In the genomic region with DNA sequence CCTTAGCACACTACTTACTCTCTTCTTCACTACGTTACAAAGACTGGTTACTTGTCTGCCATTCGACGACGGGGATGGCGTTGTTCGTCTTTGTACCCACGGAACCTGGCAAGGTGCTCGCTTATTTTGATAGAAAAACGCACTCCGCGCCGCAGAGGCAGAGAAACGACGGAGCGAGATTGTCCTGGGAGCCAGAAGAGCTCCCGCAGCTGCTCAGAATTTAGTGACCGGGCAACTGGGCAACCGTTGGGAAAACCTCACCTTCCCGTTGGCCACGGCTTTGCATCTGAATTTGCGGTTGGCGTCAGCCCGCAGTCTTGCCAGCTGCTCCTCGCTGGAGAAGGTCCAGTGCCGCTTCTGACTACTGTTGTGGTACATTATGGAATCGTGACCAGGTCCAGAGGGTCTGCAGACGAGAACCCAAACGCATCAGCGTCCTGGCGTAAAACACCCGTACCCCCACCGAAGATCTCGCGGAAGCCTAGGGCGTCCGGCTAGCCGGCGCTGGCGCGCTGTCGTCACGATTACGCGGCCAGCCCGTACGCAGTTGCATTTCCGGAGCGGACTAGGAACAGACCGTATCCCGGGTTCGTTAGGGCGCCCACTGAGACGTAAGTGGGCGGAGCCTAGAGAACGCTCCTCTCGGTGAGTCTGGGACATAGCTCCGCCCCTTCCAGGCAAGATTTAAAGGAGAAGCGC, we compare ENCODE assay signal across 1 cellular context.
TF ChIP-seq lines count a peak whose summit lies in the region.

Gene CCNH, minus strand, starts transcription at position 514 of the 699 bp plus-strand sequence. Its CDS starts 136 bp downstream, at position 378.

TF ChIP-seq in GM12878, 131 proteins besides CTCF, POLR2A, EP300 and RAD21 (continued from another document and continues in another):
- TF ChIP-seq, protein P1, sequence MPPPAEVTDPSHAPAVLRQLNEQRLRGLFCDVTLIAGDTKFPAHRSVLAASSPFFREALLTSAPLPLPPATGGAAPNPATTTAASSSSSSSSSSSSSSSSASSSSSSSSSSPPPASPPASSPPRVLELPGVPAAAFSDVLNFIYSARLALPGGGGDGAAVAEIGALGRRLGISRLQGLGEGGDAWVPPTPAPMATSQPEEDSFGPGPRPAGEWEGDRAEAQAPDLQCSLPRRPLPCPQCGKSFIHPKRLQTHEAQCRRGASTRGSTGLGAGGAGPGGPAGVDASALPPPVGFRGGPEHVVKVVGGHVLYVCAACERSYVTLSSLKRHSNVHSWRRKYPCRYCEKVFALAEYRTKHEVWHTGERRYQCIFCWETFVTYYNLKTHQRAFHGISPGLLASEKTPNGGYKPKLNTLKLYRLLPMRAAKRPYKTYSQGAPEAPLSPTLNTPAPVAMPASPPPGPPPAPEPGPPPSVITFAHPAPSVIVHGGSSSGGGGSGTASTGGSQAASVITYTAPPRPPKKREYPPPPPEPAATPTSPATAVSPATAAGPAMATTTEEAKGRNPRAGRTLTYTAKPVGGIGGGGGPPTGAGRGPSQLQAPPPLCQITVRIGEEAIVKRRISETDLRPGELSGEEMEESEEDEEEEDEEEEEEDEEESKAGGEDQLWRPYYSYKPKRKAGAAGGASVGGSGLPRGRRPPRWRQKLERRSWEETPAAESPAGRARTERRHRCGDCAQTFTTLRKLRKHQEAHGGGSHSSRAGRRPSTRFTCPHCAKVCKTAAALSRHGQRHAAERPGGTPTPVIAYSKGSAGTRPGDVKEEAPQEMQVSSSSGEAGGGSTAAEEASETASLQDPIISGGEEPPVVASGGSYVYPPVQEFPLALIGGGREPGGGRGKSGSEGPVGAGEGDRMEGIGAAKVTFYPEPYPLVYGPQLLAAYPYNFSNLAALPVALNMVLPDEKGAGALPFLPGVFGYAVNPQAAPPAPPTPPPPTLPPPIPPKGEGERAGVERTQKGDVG (CRISPR knock-in tag; IDR thresholded peaks at IDR 0.05) = no peak
- TF ChIP-seq NKRF (conservative IDR thresholded peaks at IDR 0.05) = peak; percentile 78
- TF ChIP-seq SMARCA5 (IDR thresholded peaks at IDR 0.05) = peak; percentile 80; the same call in 1 of the 2 replicates
- TF ChIP-seq GATAD2B (conservative IDR thresholded peaks at IDR 0.05; ENCODE audit: low read depth) = peak; percentile 68
- no peak for TF ChIP-seq REST (IDR thresholded peaks at IDR 0.05; ENCODE audit: low read depth, low read length)
- TF ChIP-seq, protein P2, sequence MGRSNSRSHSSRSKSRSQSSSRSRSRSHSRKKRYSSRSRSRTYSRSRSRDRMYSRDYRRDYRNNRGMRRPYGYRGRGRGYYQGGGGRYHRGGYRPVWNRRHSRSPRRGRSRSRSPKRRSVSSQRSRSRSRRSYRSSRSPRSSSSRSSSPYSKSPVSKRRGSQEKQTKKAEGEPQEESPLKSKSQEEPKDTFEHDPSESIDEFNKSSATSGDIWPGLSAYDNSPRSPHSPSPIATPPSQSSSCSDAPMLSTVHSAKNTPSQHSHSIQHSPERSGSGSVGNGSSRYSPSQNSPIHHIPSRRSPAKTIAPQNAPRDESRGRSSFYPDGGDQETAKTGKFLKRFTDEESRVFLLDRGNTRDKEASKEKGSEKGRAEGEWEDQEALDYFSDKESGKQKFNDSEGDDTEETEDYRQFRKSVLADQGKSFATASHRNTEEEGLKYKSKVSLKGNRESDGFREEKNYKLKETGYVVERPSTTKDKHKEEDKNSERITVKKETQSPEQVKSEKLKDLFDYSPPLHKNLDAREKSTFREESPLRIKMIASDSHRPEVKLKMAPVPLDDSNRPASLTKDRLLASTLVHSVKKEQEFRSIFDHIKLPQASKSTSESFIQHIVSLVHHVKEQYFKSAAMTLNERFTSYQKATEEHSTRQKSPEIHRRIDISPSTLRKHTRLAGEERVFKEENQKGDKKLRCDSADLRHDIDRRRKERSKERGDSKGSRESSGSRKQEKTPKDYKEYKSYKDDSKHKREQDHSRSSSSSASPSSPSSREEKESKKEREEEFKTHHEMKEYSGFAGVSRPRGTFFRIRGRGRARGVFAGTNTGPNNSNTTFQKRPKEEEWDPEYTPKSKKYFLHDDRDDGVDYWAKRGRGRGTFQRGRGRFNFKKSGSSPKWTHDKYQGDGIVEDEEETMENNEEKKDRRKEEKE (IDR thresholded peaks at IDR 0.05) = no peak
- no peak; the same call in 1 of the 2 replicates for TF ChIP-seq TCF12 (IDR thresholded peaks at IDR 0.05; ENCODE audit: low read depth, low read length)
- TF ChIP-seq BRCA1 (IDR thresholded peaks at IDR 0.05; ENCODE audit: low read depth, low read length) = peak; percentile 69; the same call in 1 of the 2 replicates
- no peak for TF ChIP-seq ZZZ3 (IDR thresholded peaks at IDR 0.05; ENCODE audit: control insufficient read depth, insufficient read length, low read depth)
- peak; percentile 84 for TF ChIP-seq CBFB (IDR thresholded peaks at IDR 0.05; ENCODE audit: low read depth)
- TF ChIP-seq, protein P3, sequence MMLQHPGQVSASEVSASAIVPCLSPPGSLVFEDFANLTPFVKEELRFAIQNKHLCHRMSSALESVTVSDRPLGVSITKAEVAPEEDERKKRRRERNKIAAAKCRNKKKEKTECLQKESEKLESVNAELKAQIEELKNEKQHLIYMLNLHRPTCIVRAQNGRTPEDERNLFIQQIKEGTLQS (IDR thresholded peaks at IDR 0.05; ENCODE audit: borderline replicate concordance, extremely low read depth, low read depth, low read length) = no peak
- TF ChIP-seq ZNF207 (IDR thresholded peaks at IDR 0.05; ENCODE audit: borderline replicate concordance) = no peak; the same call in 1 of the 2 replicates
- TF ChIP-seq POLR2AphosphoS2 (IDR thresholded peaks at IDR 0.05; ENCODE audit: low read depth, low read length) = peak; percentile 91
- no peak for TF ChIP-seq PRDM15 (CRISPR knock-in tag; IDR thresholded peaks at IDR 0.05)
- peak; percentile 70 for TF ChIP-seq RUNX3 (IDR thresholded peaks at IDR 0.05; ENCODE audit: low read length)
- no peak for TF ChIP-seq FOS (IDR thresholded peaks at IDR 0.05; ENCODE audit: borderline replicate concordance, extremely low read depth, insufficient read length)
- TF ChIP-seq NFXL1 (IDR thresholded peaks at IDR 0.05; ENCODE audit: borderline replicate concordance) = no peak
- peak; percentile 96 for TF ChIP-seq POLR2AphosphoS5 (IDR thresholded peaks at IDR 0.05; ENCODE audit: low read length)
- TF ChIP-seq STAT1 (conservative IDR thresholded peaks at IDR 0.05) = peak; percentile 39; the same call in 1 of the 2 replicates
- no peak for TF ChIP-seq ZNF592 (IDR thresholded peaks at IDR 0.05)
- 0 out of 2 replicates have a peak, but pooled peaks have one; percentile 65 for TF ChIP-seq RCOR1 (conservative IDR thresholded peaks at IDR 0.05; ENCODE audit: low read depth, low read length)
- no peak for TF ChIP-seq HDAC6 (IDR thresholded peaks at IDR 0.05; ENCODE audit: unreplicated experiment)
